ENCODE assay signal across 25 cellular contexts in genomic region chr10:66204838-66205237, GRCh38.
A peak's percentile ranks its signal among the peaks of the same experiment; 100 is the strongest.
DNase-seq lines count a peak whose midpoint lies in the region; ATAC-seq, FAIRE-seq and TF ChIP-seq lines count a peak whose summit lies in the region.
"Had no signal": no experiment of that assay in that cellular context is flagged by ENCODE, and none has a peak within 500 bp of the region (broad histone marks: within the 10 kb centered on the region; RNA-seq: fewer than 3 reads in every experiment).

No MANE protein-coding gene starts in this region.

- H3K36me3 ChIP-seq in HepG2 (replicated peaks in 1 of 2; ENCODE audit: control insufficient read depth in 1 of 2, insufficient read depth in 2 of 2, low read length in 2 of 2) (no peaks in the 10 kb centered on the region), right lobe of liver (no peaks in the 10 kb centered on the region), K562 (ENCODE audit: control insufficient read depth, insufficient read depth, low read length) (no peaks in the 10 kb centered on the region)
- H3K36me3 ChIP-seq: BE2C, BLaER1 had no signal

- POLR2A ChIA-PET in HepG2 (lab: Yijun Ruan, JAX) (no interaction called here), K562 (lab: Yijun Ruan, JAX) (no interaction called here)

- no peak for FAIRE-seq in HepG2 (lab: Jason Lieb, UNC)
- no peak for FAIRE-seq in K562 (lab: Jason Lieb, UNC)
- FAIRE-seq: GM12878, GM12892, GM18507, GM19239 had no signal

- H2AFZ ChIP-seq in HepG2 (ENCODE audit: low read length) (no peak overlapping the region), K562 (ENCODE audit: low read depth, low read length) (no peak overlapping the region)

- TF ChIP-seq CTCF in HepG2 (CRISPR knock-in tag; IDR thresholded peaks at IDR 0.05) (no peak), right lobe of liver (IDR thresholded peaks at IDR 0.05) (no peak), K562 (IDR thresholded peaks at IDR 0.05 in 2 of 3, conservative IDR thresholded peaks at IDR 0.05 in 1 of 3; ENCODE audit: insufficient read depth in 2 of 3, low read depth in 1 of 3, low read length in 3 of 3) (no peak)

- H3K79me2 ChIP-seq in HepG2 (ENCODE audit: insufficient read depth, low read length), result no peaks in the 10 kb centered on the region
- H3K79me2 ChIP-seq in K562 (ENCODE audit: control insufficient read depth, insufficient read depth, low read length), result no peaks in the 10 kb centered on the region

- no peak for TF ChIP-seq RAD21 in HepG2 (CRISPR knock-in tag; IDR thresholded peaks at IDR 0.05)
- TF ChIP-seq RAD21 in K562 (CRISPR knock-in tag; conservative IDR thresholded peaks at IDR 0.05 in 1 of 2, IDR thresholded peaks at IDR 0.05 in 1 of 2), result no peak

- H3K9ac ChIP-seq in HepG2 (ENCODE audit: insufficient read depth, low read depth, low read length), result no peak overlapping the region
- H3K9ac ChIP-seq in K562 (ENCODE audit: insufficient read depth in 1 of 2, low read depth in 2 of 2, low read length in 2 of 2), result no peak overlapping the region
- H3K9ac ChIP-seq: BLaER1 had no signal

- intact Hi-C loops in HepG2 (cut with micrococcal nuclease; ENCODE audit: unreplicated experiment), result no loop called here
- intact Hi-C loops in right lobe of liver (cut with DNase I), result no loop called here
- intact Hi-C loops in K562 (cut with micrococcal nuclease), result no loop called here

- CTCF ChIA-PET in HepG2 (lab: Yijun Ruan, JAX; ENCODE audit: low intra/inter-chr PET ratio, low total read pairs), result no interaction called here
- CTCF ChIA-PET in K562 (lab: Yijun Ruan, JAX; ENCODE audit: low intra/inter-chr PET ratio), result no interaction called here

- H3K9me3 ChIP-seq in HepG2 (ENCODE audit: low read length), result no peaks in the 10 kb centered on the region
- no peaks in the 10 kb centered on the region for H3K9me3 ChIP-seq in right lobe of liver
- no peaks in the 10 kb centered on the region; the same call in 1 of the 2 replicates for H3K9me3 ChIP-seq in K562 (replicated peaks; ENCODE audit: control insufficient read depth, insufficient read depth, low read depth, low read length)
- H3K9me3 ChIP-seq: BE2C, BLaER1 had no signal

- H3K4me1 ChIP-seq in HepG2 (ENCODE audit: insufficient read depth, low read length) (no peaks in the 10 kb centered on the region), right lobe of liver (no peaks in the 10 kb centered on the region), K562 (replicated peaks in 1 of 2; ENCODE audit: control insufficient read depth in 2 of 2, insufficient read depth in 2 of 2, low read length in 2 of 2) (no peaks in the 10 kb centered on the region)
- H3K4me1 ChIP-seq: BE2C, BLaER1 had no signal

- no peaks in the 10 kb centered on the region for H3K9me1 ChIP-seq in K562 (ENCODE audit: control insufficient read depth, insufficient read depth, low read length)

- in situ Hi-C loops in HepG2 (cut with HindIII; ENCODE audit: extremely low pct_ligation_motif_present, low pct_unique_long_range_greater_than_20kb) (no loop called here), K562 (cut with MboI) (no loop called here)

- no TSS peak for BruUV-seq in HepG2 (replicated peaks; lab: Mats Ljungman, UMichigan)
- BruUV-seq in K562 (replicated peaks; lab: Mats Ljungman, UMichigan), result no TSS peak

- ATAC-seq in HepG2 (no peak), right lobe of liver (no peak), K562 (no peak), GM18907 (IDR thresholded peaks at IDR 0.05; ENCODE audit: unreplicated experiment) (no peak), HG02642 (IDR thresholded peaks at IDR 0.05; ENCODE audit: poor library complexity, unreplicated experiment) (no peak)
- ATAC-seq: GM12878 had no signal

- H3K27me3 ChIP-seq in HepG2 (ENCODE audit: control insufficient read depth in 1 of 2, insufficient read depth in 2 of 2, low read length in 2 of 2) (no peaks in the 10 kb centered on the region), right lobe of liver (no peaks in the 10 kb centered on the region), K562 (ENCODE audit: control insufficient read depth in 2 of 2, insufficient read depth in 2 of 2, low read length in 2 of 2) (no peaks in the 10 kb centered on the region)
- H3K27me3 ChIP-seq: BE2C, BLaER1 had no signal

- H3K27ac ChIP-seq in HepG2 (ENCODE audit: extremely low read length, insufficient read depth, low read length) (no peak overlapping the region), right lobe of liver (no peak overlapping the region), K562 (ENCODE audit: extremely low read depth, low read depth, low read length) (no peak overlapping the region)
- H3K27ac ChIP-seq: 22Rv1, BLaER1 had no signal

- H4K20me1 ChIP-seq in HepG2 (ENCODE audit: insufficient read depth, low read length) (no peaks in the 10 kb centered on the region), K562 (replicated peaks; ENCODE audit: control insufficient read depth, insufficient read depth, low read length) (no peaks in the 10 kb centered on the region)
- H4K20me1 ChIP-seq: BLaER1 had no signal

- no peak overlapping the region for H3K4me2 ChIP-seq in HepG2 (ENCODE audit: low read depth, low read length)
- H3K4me2 ChIP-seq in K562 (ENCODE audit: insufficient read depth, low read length), result no peak overlapping the region
- H3K4me2 ChIP-seq: BLaER1 had no signal

- H3K4me3 ChIP-seq in HepG2 (replicated peaks in 1 of 3; ENCODE audit: insufficient read depth in 1 of 3, low read depth in 2 of 3, low read length in 3 of 3), result no peak overlapping the region
- no peak overlapping the region for H3K4me3 ChIP-seq in right lobe of liver
- H3K4me3 ChIP-seq in K562, result no peak overlapping the region
- H3K4me3 ChIP-seq: BLaER1, GM12878 had no signal

- TF ChIP-seq POLR2A in HepG2 (IDR thresholded peaks at IDR 0.05; ENCODE audit: insufficient read depth in 1 of 2, low read depth in 2 of 2, low read length in 2 of 2) (no peak), right lobe of liver (IDR thresholded peaks at IDR 0.05) (no peak), K562 (conservative IDR thresholded peaks at IDR 0.05) (no peak)

- DNase-seq in HepG2 (ENCODE audit: low spot score), result no peak
- no peak for DNase-seq in right lobe of liver
- DNase-seq in K562 (ENCODE audit: extremely low read depth in 1 of 4, low spot score in 3 of 4), result no peak
- DNase-seq: ACHN; BE2C; C1 segment of cervical spinal cord; CD4-positive, alpha-beta memory T cell; CD4-positive, CD25-positive, alpha-beta regulatory T cell; CD8-positive, alpha-beta memory T cell; COR-L47; DMS 273 treated with DMSO at 0.1 percent for 48 hours; DMS153; DMS53; DMS79; DND-41; EL; GDM1 had no signal

- TF ChIP-seq EP300 in HepG2 (IDR thresholded peaks at IDR 0.05; ENCODE audit: low read depth in 2 of 2, low read length in 2 of 2) (no peak), HepG2 (CRISPR knock-in tag; IDR thresholded peaks at IDR 0.05; ENCODE audit: borderline replicate concordance) (no peak), K562 (IDR thresholded peaks at IDR 0.05; ENCODE audit: low read length) (no peak)

TF ChIP-seq in HepG2, 621 proteins besides CTCF, POLR2A, EP300 and RAD21 (continues in another document):
- TF ChIP-seq MAFF (IDR thresholded peaks at IDR 0.05; ENCODE audit: low read depth, low read length) (peak; percentile 52; the same call in 1 of the 2 replicates), MAFK (conservative IDR thresholded peaks at IDR 0.05 in 1 of 2, IDR thresholded peaks at IDR 0.05 in 1 of 2; ENCODE audit: low read length in 2 of 2) (peak in 1 of 2 experiments; percentile 63; a peak in 2 of 4 replicates), FOXC1 (CRISPR knock-in tag; IDR thresholded peaks at IDR 0.05; ENCODE audit: borderline replicate concordance) (no peak), SOX13 (IDR thresholded peaks at IDR 0.05) (no peak), SOX13 (CRISPR knock-in tag; conservative IDR thresholded peaks at IDR 0.05 in 1 of 2, IDR thresholded peaks at IDR 0.05 in 1 of 2) (no peak), ZNF629 (CRISPR knock-in tag; conservative IDR thresholded peaks at IDR 0.05) (no peak), ZNF710 (CRISPR knock-in tag; IDR thresholded peaks at IDR 0.05; ENCODE audit: borderline replicate concordance) (no peak)

TF ChIP-seq in K562, 482 proteins besides CTCF, POLR2A, EP300 and RAD21:
- 0 out of 2 replicates have a peak, but pooled peaks have one; percentile 22 for TF ChIP-seq ZNF316 (IDR thresholded peaks at IDR 0.05)
- 0 out of 2 replicates have a peak, but pooled peaks have one; percentile 9 for TF ChIP-seq MAFF (IDR thresholded peaks at IDR 0.05; ENCODE audit: low read length)
- no peak for TF ChIP-seq SMAD1 (IDR thresholded peaks at IDR 0.05; ENCODE audit: low read depth, low read length, partially characterized antibody)

Comparison
In these comparisons a context has a peak if more than half of its experiments do, and no peak if none do; other contexts are left out.
1. Of the 241 proteins assayed by ChIP-seq in both HepG2 and K562: peak only in HepG2: none; only in K562: none; in both: MAFF; in neither: 239; mixed calls (peak in some experiments, not most) for 1.